ENCODE assay signal across 1 cellular context in the genomic region with DNA sequence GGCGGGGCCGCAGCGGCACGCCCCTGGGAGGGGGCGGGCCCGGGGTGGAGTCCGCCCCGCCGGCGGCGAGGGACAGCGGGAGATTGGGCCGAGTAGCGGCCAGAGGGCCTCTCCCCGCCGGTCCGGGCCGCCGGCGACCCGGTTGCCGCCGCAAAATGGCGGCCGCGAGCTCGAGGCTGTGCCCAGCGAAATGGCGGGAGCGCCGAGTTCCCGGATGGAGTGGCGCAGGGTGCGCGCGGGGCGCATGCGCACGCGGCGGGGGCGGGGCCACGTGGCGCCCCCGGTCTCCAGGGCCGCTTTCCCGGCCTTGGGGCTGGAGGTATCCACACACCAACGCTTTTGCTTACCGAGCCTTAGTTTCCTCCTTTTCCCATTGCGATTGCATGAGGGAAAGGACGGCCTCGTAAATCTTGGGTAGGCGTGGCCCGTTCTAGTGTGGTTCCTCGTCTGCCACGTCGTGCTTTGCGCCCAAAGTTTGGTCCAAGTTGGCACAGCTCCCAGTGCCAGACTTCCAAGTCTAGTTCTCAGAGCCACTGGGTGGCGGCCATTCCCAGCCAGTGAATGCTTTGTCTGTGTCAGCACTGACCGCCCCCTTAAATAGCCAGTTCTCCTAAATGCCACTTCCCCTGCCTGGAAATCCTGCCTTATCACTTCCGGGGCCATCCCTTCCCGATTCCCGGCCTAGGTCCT.
A peak's percentile ranks its signal among the peaks of the same experiment; 100 is the strongest.
TF ChIP-seq lines count a peak whose summit lies in the region.

No MANE protein-coding gene starts in this region.

TF ChIP-seq in K562, 482 proteins besides CTCF, POLR2A, EP300 and RAD21 (continues in another document):
- TF ChIP-seq, protein P1, sequence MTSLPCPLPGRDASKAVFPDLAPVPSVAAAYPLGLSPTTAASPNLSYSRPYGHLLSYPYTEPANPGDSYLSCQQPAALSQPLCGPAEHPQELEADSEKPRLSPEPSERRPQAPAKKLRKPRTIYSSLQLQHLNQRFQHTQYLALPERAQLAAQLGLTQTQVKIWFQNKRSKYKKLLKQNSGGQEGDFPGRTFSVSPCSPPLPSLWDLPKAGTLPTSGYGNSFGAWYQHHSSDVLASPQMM (CRISPR knock-in tag; IDR thresholded peaks at IDR 0.05): no peak
- TF ChIP-seq BMI1 (IDR thresholded peaks at IDR 0.05; ENCODE audit: low read length) (no peak), TAF1 (IDR thresholded peaks at IDR 0.05; ENCODE audit: control insufficient read depth, extremely low read depth, insufficient read depth, low read length, severe bottlenecking) (no peak), ZNF3 (CRISPR knock-in tag; IDR thresholded peaks at IDR 0.05) (no peak), TEAD4 (IDR thresholded peaks at IDR 0.05; ENCODE audit: low read length) (peak; percentile 82), TEAD4 (CRISPR knock-in tag; IDR thresholded peaks at IDR 0.05; ENCODE audit: borderline replicate concordance) (0 out of 2 replicates have a peak, but pooled peaks have one; percentile 14), ELF2 (CRISPR knock-in tag; IDR thresholded peaks at IDR 0.05) (0 out of 2 replicates have a peak, but pooled peaks have one; percentile 22), ZNF589 (CRISPR knock-in tag; IDR thresholded peaks at IDR 0.05; ENCODE audit: low read depth) (no peak), ZC3H8 (IDR thresholded peaks at IDR 0.05) (no peak), HOXB6 (CRISPR knock-in tag; IDR thresholded peaks at IDR 0.05; ENCODE audit: borderline replicate concordance) (0 out of 2 replicates have a peak, but pooled peaks have one; percentile 76), MBD2 (IDR thresholded peaks at IDR 0.05; ENCODE audit: borderline replicate concordance, low read depth) (no peak), SP2 (IDR thresholded peaks at IDR 0.05; ENCODE audit: extremely low read depth, low read depth, low read length, poor library complexity, severe bottlenecking) (no peak), ZNF436 (CRISPR knock-in tag; IDR thresholded peaks at IDR 0.05) (no peak), ZNF408 (CRISPR knock-in tag; IDR thresholded peaks at IDR 0.05; ENCODE audit: low read depth) (no peak), ZNF121 (CRISPR knock-in tag; conservative IDR thresholded peaks at IDR 0.05) (no peak), BDP1 (IDR thresholded peaks at IDR 0.05; ENCODE audit: insufficient read depth, insufficient read length) (no peak), ZBTB1 (CRISPR knock-in tag; IDR thresholded peaks at IDR 0.05; ENCODE audit: borderline replicate concordance, low read depth) (no peak), TSC22D4 (tag; IDR thresholded peaks at IDR 0.05) (no peak), TGIF2 (CRISPR knock-in tag; IDR thresholded peaks at IDR 0.05) (no peak), NCOA2 (IDR thresholded peaks at IDR 0.05; ENCODE audit: partially characterized antibody in 2 of 2) (no peak), PHF20 (IDR thresholded peaks at IDR 0.05; ENCODE audit: partially characterized antibody) (no peak), NR1H2 (CRISPR knock-in tag; IDR thresholded peaks at IDR 0.05) (no peak), CHD2 (IDR thresholded peaks at IDR 0.05; ENCODE audit: low read depth, low read length) (peak; percentile 7; the same call in 1 of the 2 replicates), ZC3H11A (IDR thresholded peaks at IDR 0.05; ENCODE audit: low read depth, low read length) (peak; percentile 98), ZNF707 (CRISPR knock-in tag; conservative IDR thresholded peaks at IDR 0.05) (no peak), CCAR2 (IDR thresholded peaks at IDR 0.05; ENCODE audit: low read depth, low read length) (no peak)
- TF ChIP-seq, protein P2, sequence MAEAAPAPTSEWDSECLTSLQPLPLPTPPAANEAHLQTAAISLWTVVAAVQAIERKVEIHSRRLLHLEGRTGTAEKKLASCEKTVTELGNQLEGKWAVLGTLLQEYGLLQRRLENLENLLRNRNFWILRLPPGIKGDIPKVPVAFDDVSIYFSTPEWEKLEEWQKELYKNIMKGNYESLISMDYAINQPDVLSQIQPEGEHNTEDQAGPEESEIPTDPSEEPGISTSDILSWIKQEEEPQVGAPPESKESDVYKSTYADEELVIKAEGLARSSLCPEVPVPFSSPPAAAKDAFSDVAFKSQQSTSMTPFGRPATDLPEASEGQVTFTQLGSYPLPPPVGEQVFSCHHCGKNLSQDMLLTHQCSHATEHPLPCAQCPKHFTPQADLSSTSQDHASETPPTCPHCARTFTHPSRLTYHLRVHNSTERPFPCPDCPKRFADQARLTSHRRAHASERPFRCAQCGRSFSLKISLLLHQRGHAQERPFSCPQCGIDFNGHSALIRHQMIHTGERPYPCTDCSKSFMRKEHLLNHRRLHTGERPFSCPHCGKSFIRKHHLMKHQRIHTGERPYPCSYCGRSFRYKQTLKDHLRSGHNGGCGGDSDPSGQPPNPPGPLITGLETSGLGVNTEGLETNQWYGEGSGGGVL (CRISPR knock-in tag; IDR thresholded peaks at IDR 0.05): no peak
- TF ChIP-seq, protein P3, sequence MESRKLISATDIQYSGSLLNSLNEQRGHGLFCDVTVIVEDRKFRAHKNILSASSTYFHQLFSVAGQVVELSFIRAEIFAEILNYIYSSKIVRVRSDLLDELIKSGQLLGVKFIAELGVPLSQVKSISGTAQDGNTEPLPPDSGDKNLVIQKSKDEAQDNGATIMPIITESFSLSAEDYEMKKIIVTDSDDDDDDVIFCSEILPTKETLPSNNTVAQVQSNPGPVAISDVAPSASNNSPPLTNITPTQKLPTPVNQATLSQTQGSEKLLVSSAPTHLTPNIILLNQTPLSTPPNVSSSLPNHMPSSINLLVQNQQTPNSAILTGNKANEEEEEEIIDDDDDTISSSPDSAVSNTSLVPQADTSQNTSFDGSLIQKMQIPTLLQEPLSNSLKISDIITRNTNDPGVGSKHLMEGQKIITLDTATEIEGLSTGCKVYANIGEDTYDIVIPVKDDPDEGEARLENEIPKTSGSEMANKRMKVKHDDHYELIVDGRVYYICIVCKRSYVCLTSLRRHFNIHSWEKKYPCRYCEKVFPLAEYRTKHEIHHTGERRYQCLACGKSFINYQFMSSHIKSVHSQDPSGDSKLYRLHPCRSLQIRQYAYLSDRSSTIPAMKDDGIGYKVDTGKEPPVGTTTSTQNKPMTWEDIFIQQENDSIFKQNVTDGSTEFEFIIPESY (CRISPR knock-in tag; IDR thresholded peaks at IDR 0.05): no peak
- TF ChIP-seq, protein P4, sequence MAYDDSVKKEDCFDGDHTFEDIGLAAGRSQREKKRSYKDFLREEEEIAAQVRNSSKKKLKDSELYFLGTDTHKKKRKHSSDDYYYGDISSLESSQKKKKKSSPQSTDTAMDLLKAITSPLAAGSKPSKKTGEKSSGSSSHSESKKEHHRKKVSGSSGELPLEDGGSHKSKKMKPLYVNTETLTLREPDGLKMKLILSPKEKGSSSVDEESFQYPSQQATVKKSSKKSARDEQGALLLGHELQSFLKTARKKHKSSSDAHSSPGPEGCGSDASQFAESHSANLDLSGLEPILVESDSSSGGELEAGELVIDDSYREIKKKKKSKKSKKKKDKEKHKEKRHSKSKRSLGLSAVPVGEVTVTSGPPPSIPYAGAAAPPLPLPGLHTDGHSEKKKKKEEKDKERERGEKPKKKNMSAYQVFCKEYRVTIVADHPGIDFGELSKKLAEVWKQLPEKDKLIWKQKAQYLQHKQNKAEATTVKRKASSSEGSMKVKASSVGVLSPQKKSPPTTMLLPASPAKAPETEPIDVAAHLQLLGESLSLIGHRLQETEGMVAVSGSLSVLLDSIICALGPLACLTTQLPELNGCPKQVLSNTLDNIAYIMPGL (CRISPR knock-in tag; IDR thresholded peaks at IDR 0.05): no peak
- TF ChIP-seq, protein P5, sequence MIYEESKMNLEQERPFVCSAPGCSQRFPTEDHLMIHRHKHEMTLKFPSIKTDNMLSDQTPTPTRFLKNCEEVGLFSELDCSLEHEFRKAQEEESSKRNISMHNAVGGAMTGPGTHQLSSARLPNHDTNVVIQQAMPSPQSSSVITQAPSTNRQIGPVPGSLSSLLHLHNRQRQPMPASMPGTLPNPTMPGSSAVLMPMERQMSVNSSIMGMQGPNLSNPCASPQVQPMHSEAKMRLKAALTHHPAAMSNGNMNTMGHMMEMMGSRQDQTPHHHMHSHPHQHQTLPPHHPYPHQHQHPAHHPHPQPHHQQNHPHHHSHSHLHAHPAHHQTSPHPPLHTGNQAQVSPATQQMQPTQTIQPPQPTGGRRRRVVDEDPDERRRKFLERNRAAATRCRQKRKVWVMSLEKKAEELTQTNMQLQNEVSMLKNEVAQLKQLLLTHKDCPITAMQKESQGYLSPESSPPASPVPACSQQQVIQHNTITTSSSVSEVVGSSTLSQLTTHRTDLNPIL (CRISPR knock-in tag; IDR thresholded peaks at IDR 0.05): 0 out of 2 replicates have a peak, but pooled peaks have one; percentile 33
- TF ChIP-seq, protein P6, sequence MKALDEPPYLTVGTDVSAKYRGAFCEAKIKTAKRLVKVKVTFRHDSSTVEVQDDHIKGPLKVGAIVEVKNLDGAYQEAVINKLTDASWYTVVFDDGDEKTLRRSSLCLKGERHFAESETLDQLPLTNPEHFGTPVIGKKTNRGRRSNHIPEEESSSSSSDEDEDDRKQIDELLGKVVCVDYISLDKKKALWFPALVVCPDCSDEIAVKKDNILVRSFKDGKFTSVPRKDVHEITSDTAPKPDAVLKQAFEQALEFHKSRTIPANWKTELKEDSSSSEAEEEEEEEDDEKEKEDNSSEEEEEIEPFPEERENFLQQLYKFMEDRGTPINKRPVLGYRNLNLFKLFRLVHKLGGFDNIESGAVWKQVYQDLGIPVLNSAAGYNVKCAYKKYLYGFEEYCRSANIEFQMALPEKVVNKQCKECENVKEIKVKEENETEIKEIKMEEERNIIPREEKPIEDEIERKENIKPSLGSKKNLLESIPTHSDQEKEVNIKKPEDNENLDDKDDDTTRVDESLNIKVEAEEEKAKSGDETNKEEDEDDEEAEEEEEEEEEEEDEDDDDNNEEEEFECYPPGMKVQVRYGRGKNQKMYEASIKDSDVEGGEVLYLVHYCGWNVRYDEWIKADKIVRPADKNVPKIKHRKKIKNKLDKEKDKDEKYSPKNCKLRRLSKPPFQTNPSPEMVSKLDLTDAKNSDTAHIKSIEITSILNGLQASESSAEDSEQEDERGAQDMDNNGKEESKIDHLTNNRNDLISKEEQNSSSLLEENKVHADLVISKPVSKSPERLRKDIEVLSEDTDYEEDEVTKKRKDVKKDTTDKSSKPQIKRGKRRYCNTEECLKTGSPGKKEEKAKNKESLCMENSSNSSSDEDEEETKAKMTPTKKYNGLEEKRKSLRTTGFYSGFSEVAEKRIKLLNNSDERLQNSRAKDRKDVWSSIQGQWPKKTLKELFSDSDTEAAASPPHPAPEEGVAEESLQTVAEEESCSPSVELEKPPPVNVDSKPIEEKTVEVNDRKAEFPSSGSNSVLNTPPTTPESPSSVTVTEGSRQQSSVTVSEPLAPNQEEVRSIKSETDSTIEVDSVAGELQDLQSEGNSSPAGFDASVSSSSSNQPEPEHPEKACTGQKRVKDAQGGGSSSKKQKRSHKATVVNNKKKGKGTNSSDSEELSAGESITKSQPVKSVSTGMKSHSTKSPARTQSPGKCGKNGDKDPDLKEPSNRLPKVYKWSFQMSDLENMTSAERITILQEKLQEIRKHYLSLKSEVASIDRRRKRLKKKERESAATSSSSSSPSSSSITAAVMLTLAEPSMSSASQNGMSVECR (CRISPR knock-in tag; IDR thresholded peaks at IDR 0.05): peak; percentile 91
- TF ChIP-seq, protein P7, sequence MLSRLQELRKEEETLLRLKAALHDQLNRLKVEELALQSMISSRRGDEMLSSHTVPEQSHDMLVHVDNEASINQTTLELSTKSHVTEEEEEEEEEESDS (CRISPR knock-in tag; IDR thresholded peaks at IDR 0.05): no peak
- TF ChIP-seq, protein P8, sequence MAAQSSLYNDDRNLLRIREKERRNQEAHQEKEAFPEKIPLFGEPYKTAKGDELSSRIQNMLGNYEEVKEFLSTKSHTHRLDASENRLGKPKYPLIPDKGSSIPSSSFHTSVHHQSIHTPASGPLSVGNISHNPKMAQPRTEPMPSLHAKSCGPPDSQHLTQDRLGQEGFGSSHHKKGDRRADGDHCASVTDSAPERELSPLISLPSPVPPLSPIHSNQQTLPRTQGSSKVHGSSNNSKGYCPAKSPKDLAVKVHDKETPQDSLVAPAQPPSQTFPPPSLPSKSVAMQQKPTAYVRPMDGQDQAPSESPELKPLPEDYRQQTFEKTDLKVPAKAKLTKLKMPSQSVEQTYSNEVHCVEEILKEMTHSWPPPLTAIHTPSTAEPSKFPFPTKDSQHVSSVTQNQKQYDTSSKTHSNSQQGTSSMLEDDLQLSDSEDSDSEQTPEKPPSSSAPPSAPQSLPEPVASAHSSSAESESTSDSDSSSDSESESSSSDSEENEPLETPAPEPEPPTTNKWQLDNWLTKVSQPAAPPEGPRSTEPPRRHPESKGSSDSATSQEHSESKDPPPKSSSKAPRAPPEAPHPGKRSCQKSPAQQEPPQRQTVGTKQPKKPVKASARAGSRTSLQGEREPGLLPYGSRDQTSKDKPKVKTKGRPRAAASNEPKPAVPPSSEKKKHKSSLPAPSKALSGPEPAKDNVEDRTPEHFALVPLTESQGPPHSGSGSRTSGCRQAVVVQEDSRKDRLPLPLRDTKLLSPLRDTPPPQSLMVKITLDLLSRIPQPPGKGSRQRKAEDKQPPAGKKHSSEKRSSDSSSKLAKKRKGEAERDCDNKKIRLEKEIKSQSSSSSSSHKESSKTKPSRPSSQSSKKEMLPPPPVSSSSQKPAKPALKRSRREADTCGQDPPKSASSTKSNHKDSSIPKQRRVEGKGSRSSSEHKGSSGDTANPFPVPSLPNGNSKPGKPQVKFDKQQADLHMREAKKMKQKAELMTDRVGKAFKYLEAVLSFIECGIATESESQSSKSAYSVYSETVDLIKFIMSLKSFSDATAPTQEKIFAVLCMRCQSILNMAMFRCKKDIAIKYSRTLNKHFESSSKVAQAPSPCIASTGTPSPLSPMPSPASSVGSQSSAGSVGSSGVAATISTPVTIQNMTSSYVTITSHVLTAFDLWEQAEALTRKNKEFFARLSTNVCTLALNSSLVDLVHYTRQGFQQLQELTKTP (IDR thresholded peaks at IDR 0.05; ENCODE audit: low read depth in 1 of 2, partially characterized antibody in 2 of 2): peak in 1 of 2 experiments; percentile 46
